15 cellular contexts compared by ENCODE assay signal in genomic region chr6:12092762-12093161, GRCh38.
DNase-seq lines count a peak whose midpoint lies in the region; ATAC-seq, FAIRE-seq and TF ChIP-seq lines count a peak whose summit lies in the region.
"Had no signal": no experiment of that assay in that cellular context is flagged by ENCODE, and none has a peak within 500 bp of the region (broad histone marks: within the 10 kb centered on the region; RNA-seq: fewer than 3 reads in every experiment).

No MANE protein-coding gene starts in this region.

- peaks cover 7% of the 10 kb centered on the region for H3K4me1 Mint-ChIP-seq in GM23338
- peaks cover 40% of the 10 kb centered on the region for H3K4me1 Mint-ChIP-seq in HFFc6 (ENCODE audit: low read depth)

- in situ Hi-C loops in GM12878 (cut with MboI), result no loop called here

- H3K9me3 Mint-ChIP-seq in GM23338 (peaks cover 5% of the 10 kb centered on the region; the same call in 2 of the 3 replicates), HFFc6 (no peaks in the 10 kb centered on the region)
- H3K9me3 Mint-ChIP-seq: CD4-positive, alpha-beta memory T cell had no signal

- H3K4me2 ChIP-seq in GM23338, result no peak overlapping the region
- no peak overlapping the region for H3K4me2 ChIP-seq in GM12878 (ENCODE audit: control insufficient read depth, insufficient read depth)

- H3K27ac Mint-ChIP-seq in GM23338 (no peak overlapping the region), HFFc6 (peak overlapping the region; percentile 21; the same call in 1 of the 2 replicates)
- H3K27ac Mint-ChIP-seq: CD4-positive, alpha-beta memory T cell had no signal

- H2AFZ ChIP-seq in GM23338, result no peak overlapping the region
- H2AFZ ChIP-seq in GM12878 (ENCODE audit: control insufficient read depth, low read depth, low read length), result no peak overlapping the region

- no peak for TF ChIP-seq CTCF in GM23338 (conservative IDR thresholded peaks at IDR 0.05; ENCODE audit: low read depth in 2 of 2)
- no peak for TF ChIP-seq CTCF in HFFc6 (IDR thresholded peaks at IDR 0.05)
- no peak for TF ChIP-seq CTCF in GM12878 (IDR thresholded peaks at IDR 0.05 in 2 of 3, conservative IDR thresholded peaks at IDR 0.05 in 1 of 3; ENCODE audit: control insufficient read depth in 2 of 3, extremely low read depth in 1 of 3, insufficient read depth in 1 of 3, low read depth in 3 of 3, low read length in 3 of 3)

- POLR2A ChIA-PET in GM12878 (lab: Charles Lee), result interaction anchor here (0.7 to 1.4 kb wide), 2 partner anchors 10 kb away, joined by 3 read pairs; no protein-coding TSS in a partner anchor

- ATAC-seq in GM23338 (peak; percentile 45; the same call in 2 of the 3 replicates), GM12878 (no peak)

- peaks cover 4% of the 10 kb centered on the region; the same call in 2 of the 3 replicates for H3K9me3 ChIP-seq in GM12878 (replicated peaks; ENCODE audit: control insufficient read depth, insufficient read depth, low read length)
- H3K9me3 ChIP-seq: BE2C had no signal

- no peaks in the 10 kb centered on the region for H3F3A ChIP-seq in GM23338 (replicated peaks; ENCODE audit: low read depth)

- TF ChIP-seq EP300 in GM12878 (IDR thresholded peaks at IDR 0.05; ENCODE audit: borderline replicate concordance in 1 of 2, control insufficient read depth in 1 of 2, low read depth in 2 of 2, low read length in 2 of 2), result no peak

- H3K4me1 ChIP-seq in GM23338 (ENCODE audit: insufficient read depth) (peaks cover 2% of the 10 kb centered on the region), GM12878 (ENCODE audit: control insufficient read depth, insufficient read depth, low read length) (no peaks in the 10 kb centered on the region)

- H3K27me3 ChIP-seq in GM23338 (ENCODE audit: insufficient read depth), result no peaks in the 10 kb centered on the region
- no peaks in the 10 kb centered on the region for H3K27me3 ChIP-seq in GM12878 (replicated peaks in 1 of 2; ENCODE audit: control insufficient read depth in 2 of 2, insufficient read depth in 2 of 2, low read length in 1 of 2)
- H3K27me3 ChIP-seq: BE2C had no signal

- H3K4me3 Mint-ChIP-seq in GM23338 (no peak overlapping the region), HFFc6 (no peak overlapping the region)

- H3K27ac ChIP-seq in GM23338 (ENCODE audit: low read depth), result no peak overlapping the region
- H3K27ac ChIP-seq in GM12878 (ENCODE audit: control insufficient read depth, insufficient read depth), result no peak overlapping the region
- H3K27ac ChIP-seq: C4-2B had no signal

- no peaks in the 10 kb centered on the region for H3K27me3 Mint-ChIP-seq in GM23338 (ENCODE audit: insufficient read depth, low read depth, poor library complexity)
- H3K27me3 Mint-ChIP-seq in HFFc6 (ENCODE audit: insufficient read depth), result no peaks in the 10 kb centered on the region
- H3K27me3 Mint-ChIP-seq: CD4-positive, alpha-beta memory T cell had no signal

- SMC1A ChIA-PET in GM12878 (lab: Charles Lee; ENCODE audit: uncharacterized antibody, unreplicated experiment), result interaction anchor here (0.8 to 2.5 kb wide), 8 partner anchors 8 to 391 kb away, joined by 3 to 11 read pairs (median 6); no protein-coding TSS in a partner anchor

- RAD21 ChIA-PET in GM12878 (lab: Charles Lee; ENCODE audit: unreplicated experiment), result interaction anchor here (0.6 to 2.9 kb wide), 4 partner anchors 9 to 27 kb away, joined by 3 to 9 read pairs (median 4); no protein-coding TSS in a partner anchor

- H4K20me1 ChIP-seq in GM23338 (replicated peaks; ENCODE audit: insufficient read depth) (no peaks in the 10 kb centered on the region), GM12878 (ENCODE audit: control insufficient read depth, insufficient read depth) (no peaks in the 10 kb centered on the region)

- no peaks in the 10 kb centered on the region for H3K36me3 ChIP-seq in GM23338 (ENCODE audit: insufficient read depth)
- peaks cover 0 to 9% of the 10 kb centered on the region in 2 experiments; a peak in 2 of 4 replicates for H3K36me3 ChIP-seq in GM12878 (ENCODE audit: control insufficient read depth in 2 of 2, insufficient read depth in 2 of 2, low read length in 1 of 2)
- H3K36me3 ChIP-seq: BE2C had no signal

- no peak for TF ChIP-seq RAD21 in GM12878 (IDR thresholded peaks at IDR 0.05; ENCODE audit: insufficient read depth, low read depth, low read length)

- intact Hi-C loops in GM12878 (cut with micrococcal nuclease; ENCODE audit: unreplicated experiment), result no loop called here

- BruUV-seq in GM12878 (replicated peaks; lab: Mats Ljungman, UMichigan), result no TSS peak

- TF ChIP-seq POLR2A in GM12878 (IDR thresholded peaks at IDR 0.05; ENCODE audit: low read depth, low read length), result no peak
- TF ChIP-seq POLR2A in erythroblast (IDR thresholded peaks at IDR 0.05; ENCODE audit: low read length), result no peak

- H3K9me2 ChIP-seq in GM23338 (ENCODE audit: insufficient read depth), result no peaks in the 10 kb centered on the region

- over 99% methylated on average over 5 of the region's 5 CpGs for WGBS in GM12878 (ENCODE audit: insufficient coverage, insufficient replicate concordance, low lambda C conversion rate, missing lambda C conversion rate)

- H3K36me3 Mint-ChIP-seq in GM23338 (ENCODE audit: low read depth) (peaks cover 28% of the 10 kb centered on the region; the same call in 2 of the 3 replicates), HFFc6 (ENCODE audit: low read depth) (0 out of 2 replicates have a peak, but pooled peaks cover 6% of the 10 kb centered on the region)

- CTCF ChIA-PET in GM12878 (lab: Yijun Ruan, JAX), result interaction anchor here (1.4 to 1.6 kb wide), 3 partner anchors 9 to 19 kb away, joined by 3 to 4 read pairs (median 3); no protein-coding TSS in a partner anchor

- FAIRE-seq in GM12878 (lab: Jason Lieb, UNC), result no peak

- H3K4me3 ChIP-seq in GM23338, result no peak overlapping the region
- no peak overlapping the region for H3K4me3 ChIP-seq in GM12878

- H3K79me2 ChIP-seq in GM23338 (replicated peaks; ENCODE audit: insufficient read depth), result peaks cover 8% of the 10 kb centered on the region; the same call in 1 of the 2 replicates
- H3K79me2 ChIP-seq in GM12878 (ENCODE audit: control insufficient read depth, insufficient read depth, low read length), result peaks cover 28% of the 10 kb centered on the region

- H3K9ac ChIP-seq in GM12878 (ENCODE audit: control insufficient read depth, insufficient read depth, low read length), result no peak overlapping the region

- DNase-seq in GM23338 (ENCODE audit: low spot score) (no peak), HFFc6 (no peak), GM12878 (ENCODE audit: low read depth, low spot score) (no peak), iPS DF 19.7 (ENCODE audit: low read depth, low spot score) (peak; percentile 9), SIG-M5 treated with dmso at 0.1 percent for 504 hours (lab: John Stamatoyannopoulos, UW; ENCODE audit: unreplicated experiment) (no peak), erythroblast (lab: John Stamatoyannopoulos, UW) (no peak), SK-N-DZ (ENCODE audit: low spot score) (no peak), NCI-H748 (lab: John Stamatoyannopoulos, UW; ENCODE audit: unreplicated experiment) (no peak)
- DNase-seq: BE2C; CD4-positive, alpha-beta memory T cell; DND-41; GDM1; H7; KBM-7 had no signal

TF ChIP-seq in GM23338, 12 proteins besides CTCF, POLR2A, EP300 and RAD21:
- TF ChIP-seq JUNB (IDR thresholded peaks at IDR 0.05; ENCODE audit: unreplicated experiment), result no peak
- no peak for TF ChIP-seq EZH2phosphoT487 (IDR thresholded peaks at IDR 0.05; ENCODE audit: unreplicated experiment)
- TF ChIP-seq EZH2 (IDR thresholded peaks at IDR 0.05; ENCODE audit: low read depth, unreplicated experiment), result no peak
- no peak for TF ChIP-seq ZNF114 (CRISPR knock-in tag; IDR thresholded peaks at IDR 0.05)
- no peak for TF ChIP-seq NANOG (IDR thresholded peaks at IDR 0.05; ENCODE audit: borderline replicate concordance)
TF ChIP-seq in GM23338: peak in this region for 0.

TF ChIP-seq in GM12878, 131 proteins besides CTCF, POLR2A, EP300 and RAD21:
- TF ChIP-seq SRF (IDR thresholded peaks at IDR 0.05; ENCODE audit: low read depth in 2 of 2, low read length in 2 of 2) (peak; percentile 88 to 89), LARP7 (IDR thresholded peaks at IDR 0.05) (no peak)
TF ChIP-seq in GM12878: peak in this region for 1.
